11 cellular contexts compared by ENCODE assay signal in genomic region chr9:125529589-125530515, GRCh38.
DNase-seq lines count a peak whose midpoint lies in the region; ATAC-seq and TF ChIP-seq lines count a peak whose summit lies in the region.
"Had no signal": no experiment of that assay in that cellular context is flagged by ENCODE, and none has a peak within 500 bp of the region (broad histone marks: within the 10 kb centered on the region; RNA-seq: fewer than 3 reads in every experiment).

No MANE protein-coding gene starts in this region.

- H3K4me1 Mint-ChIP-seq in activated CD4-positive, alpha-beta T cell treated with anti-CD3 and anti-CD28 coated beads for 36 hours, result peaks cover 37% of the 10 kb centered on the region

- no peaks in the 10 kb centered on the region for H3K27me3 ChIP-seq in HUES48 (ENCODE audit: control insufficient read depth, insufficient read depth, low read length)
- H3K27me3 ChIP-seq in colonic mucosa, result no peaks in the 10 kb centered on the region

- TF ChIP-seq CTCF in GM10266 (IDR thresholded peaks at IDR 0.05; ENCODE audit: control insufficient read depth, insufficient read depth, low read depth, missing control alignments), result no peak
- no peak for TF ChIP-seq CTCF in colonic mucosa (IDR thresholded peaks at IDR 0.05)

- H3K4me3 Mint-ChIP-seq in activated CD4-positive, alpha-beta T cell treated with anti-CD3 and anti-CD28 coated beads for 36 hours, result no peak overlapping the region

- H3K4me1 ChIP-seq in HUES48 (ENCODE audit: control insufficient read depth, insufficient read depth, low read length) (peaks cover 22% of the 10 kb centered on the region), colonic mucosa (no peaks in the 10 kb centered on the region)

- H3K4me3 ChIP-seq in HUES48 (ENCODE audit: low read depth, low read length), result no peak overlapping the region
- no peak overlapping the region for H3K4me3 ChIP-seq in colonic mucosa
- H3K4me3 ChIP-seq: skin epidermis had no signal

- intact Hi-C loops in colonic mucosa (cut with DNase I), result no loop called here
- intact Hi-C loops in activated CD4-positive, alpha-beta T cell treated with anti-CD3 and anti-CD28 coated beads for 36 hours (cut with DNase I, micrococcal nuclease), result loop anchor here in 1 of 2 experiments (10.0 kb wide), 1 partner anchor 1895 kb away; the partner anchor contains the start of gene ZNF79

- POLR2A ChIA-PET in activated CD4-positive, alpha-beta T cell treated with anti-CD3 and anti-CD28 coated beads for 36 hours (lab: Charles Lee), result interaction anchor here (0.6 kb wide), 1 partner anchor 37 kb away, joined by 4 read pairs; no protein-coding TSS in a partner anchor

- H3K36me3 Mint-ChIP-seq in activated CD4-positive, alpha-beta T cell treated with anti-CD3 and anti-CD28 coated beads for 36 hours (ENCODE audit: low read depth), result peaks cover under 1% of the 10 kb centered on the region

- no peaks in the 10 kb centered on the region for H3K9me3 Mint-ChIP-seq in activated CD4-positive, alpha-beta T cell treated with anti-CD3 and anti-CD28 coated beads for 36 hours (ENCODE audit: low read depth)

- no peaks in the 10 kb centered on the region for H3K27me3 Mint-ChIP-seq in activated CD4-positive, alpha-beta T cell treated with anti-CD3 and anti-CD28 coated beads for 36 hours

- H3K36me3 ChIP-seq in HUES48 (ENCODE audit: control insufficient read depth, insufficient read depth, low read length), result no peaks in the 10 kb centered on the region
- no peaks in the 10 kb centered on the region for H3K36me3 ChIP-seq in colonic mucosa

- no peaks in the 10 kb centered on the region for H3K9me3 ChIP-seq in HUES48 (ENCODE audit: control insufficient read depth, insufficient read depth, low read length)
- no peaks in the 10 kb centered on the region for H3K9me3 ChIP-seq in colonic mucosa

- H3K27ac Mint-ChIP-seq in activated CD4-positive, alpha-beta T cell treated with anti-CD3 and anti-CD28 coated beads for 36 hours, result no peak overlapping the region

- H3K27ac ChIP-seq in HUES48 (ENCODE audit: low read depth, low read length), result peak overlapping the region; percentile 1
- peak overlapping the region; percentile 56 for H3K27ac ChIP-seq in colonic mucosa
- H3K27ac ChIP-seq: HL-60 had no signal

- ATAC-seq in GM21447 (IDR thresholded peaks at IDR 0.05; ENCODE audit: unreplicated experiment), result peak; percentile 67
- no peak for ATAC-seq in activated CD4-positive, alpha-beta T cell treated with anti-CD3 and anti-CD28 coated beads for 36 hours
- ATAC-seq in HG03025 (IDR thresholded peaks at IDR 0.05; ENCODE audit: low FRiP score, unreplicated experiment), result no peak

- CTCF ChIA-PET in activated CD4-positive, alpha-beta T cell treated with anti-CD3 and anti-CD28 coated beads for 36 hours (lab: Charles Lee), result interaction anchor here (0.6 to 3.1 kb wide), 6 partner anchors 8 to 204 kb away, joined by 3 to 13 read pairs (median 3); no protein-coding TSS in a partner anchor

- DNase-seq in GM10266 (ENCODE audit: extremely low spot score) (peak; percentile 24), colonic mucosa (no peak), medulla oblongata (ENCODE audit: extremely low spot score) (no peak), NCI-H748 treated with DMSO at 0.1 percent for 48 hours (lab: John Stamatoyannopoulos, UW) (no peak)
- no peak for DNase-seq in activated CD4-positive, alpha-beta T cell treated with anti-CD3 and anti-CD28 coated beads for 36 hours
- DNase-seq: DMS79 treated with DMSO at 0.1 percent for 48 hours had no signal

- H3K9ac ChIP-seq in HUES48 (ENCODE audit: low read depth, low read length) (no peak overlapping the region), colonic mucosa (ENCODE audit: low read depth in 2 of 2, low read length in 2 of 2) (no peak overlapping the region)
